ENCODE assay signal across 8 cellular contexts in the genomic region with DNA sequence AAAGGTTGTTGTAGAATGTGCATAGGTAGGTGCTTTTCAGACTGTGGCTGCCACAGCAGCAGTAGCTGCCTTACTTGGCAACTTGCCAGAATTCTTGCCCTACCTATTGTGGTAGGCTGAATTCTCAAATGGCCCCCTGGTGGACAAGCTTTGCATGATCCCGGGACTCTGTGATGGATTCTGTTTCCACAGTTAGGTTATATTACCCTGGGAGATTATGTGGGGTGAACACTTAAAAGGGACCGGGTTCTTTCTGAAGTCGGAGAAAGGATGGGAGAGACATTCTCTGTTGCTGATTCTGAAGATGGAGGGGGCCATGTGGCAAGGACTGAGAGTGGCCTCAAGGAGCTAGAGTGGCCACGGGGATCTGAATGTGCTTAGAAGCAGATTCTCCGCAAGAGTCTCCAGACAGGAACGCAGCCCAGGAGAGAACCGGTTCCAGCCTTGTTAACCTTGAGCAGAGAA. TPM values are rescaled to one million over a fixed set of nuclear protein-coding genes. Genes with fewer than 3 reads are reported as not detected.
DNase-seq lines count a peak whose midpoint lies in the region; ATAC-seq and TF ChIP-seq lines count a peak whose summit lies in the region.

No MANE protein-coding gene starts in this region.

- no peak for DNase-seq in CD14-positive monocyte (ENCODE audit: low spot score)
- DNase-seq in H9 = peak; percentile 73
- peak; percentile 10 for DNase-seq in activated T-helper 9 cell treated with anti-CD3 and anti-CD28 coated beads, Interleukin-2, amount 50 U/mL, for 16 hours (ENCODE audit: low read depth)
- peak; percentile 56 for DNase-seq in left ventricle myocardium superior
- DNase-seq in spleen = no peak

- H2AFZ ChIP-seq in H9 (ENCODE audit: low read length) = no peak overlapping the region
- no peak overlapping the region for H2AFZ ChIP-seq in OCI-LY1 (ENCODE audit: low read length)

- H3K36me3 Mint-ChIP-seq in CD14-positive monocyte = peaks cover 3 to 12% of the 10 kb centered on the region in 2 donors
- peaks cover 0 to 4% (median 1%) of the 10 kb centered on the region in 3 experiments; a peak in 1 of 7 replicates for H3K36me3 Mint-ChIP-seq in H9 (ENCODE audit: insufficient read depth in 1 of 3, low read depth in 3 of 3)

- no peak overlapping the region for H3K4me3 Mint-ChIP-seq in CD14-positive monocyte
- no peak overlapping the region for H3K4me3 Mint-ChIP-seq in H9

- H4K91ac ChIP-seq in H9 (ENCODE audit: insufficient read length, low read depth, low read length) = no peak overlapping the region

- H3K79me2 ChIP-seq in H9 (ENCODE audit: insufficient read depth, low read length) (no peaks in the 10 kb centered on the region), OCI-LY1 (ENCODE audit: insufficient read depth, low read length) (no peaks in the 10 kb centered on the region)

- no peak overlapping the region for H2BK5ac ChIP-seq in H9 (ENCODE audit: insufficient read length, low read length)

- H2BK20ac ChIP-seq in H9 (ENCODE audit: low read depth, low read length, poor library complexity, severe bottlenecking) = no peak overlapping the region

- no peaks in the 10 kb centered on the region for H3F3A ChIP-seq in OCI-LY1 (ENCODE audit: insufficient read depth, low read length)

- intact Hi-C loops in CD14-positive monocyte (cut with micrococcal nuclease) = loop anchor here in 1 of 2 donors (2.0 kb wide), 1 partner anchor 33 kb away; no protein-coding TSS in a partner anchor
- intact Hi-C loops in left ventricle myocardium superior (cut with micrococcal nuclease) = no loop called here
- intact Hi-C loops in spleen (cut with DNase I; ENCODE audit: low total_unique reads) = no loop called here

- H3K9me3 Mint-ChIP-seq in CD14-positive monocyte (peaks cover 4 to 7% (median 5%) of the 10 kb centered on the region in 7 donors), H9 (peaks cover 6 to 9% of the 10 kb centered on the region in 2 experiments)

- H3K4me3 ChIP-seq in OCI-LY1 (ENCODE audit: low read depth, low read length, poor library complexity, severe bottlenecking) (no peak overlapping the region), spleen (no peak overlapping the region)

- H3K36me3 ChIP-seq in OCI-LY1 (ENCODE audit: insufficient read depth, low read length) (no peaks in the 10 kb centered on the region), spleen (no peaks in the 10 kb centered on the region)

- no peak overlapping the region for H2BK12ac ChIP-seq in H9 (ENCODE audit: insufficient read length, low read depth, low read length)

- H4K20me1 ChIP-seq in H9 (ENCODE audit: control insufficient read depth, insufficient read depth, insufficient read length) = no peaks in the 10 kb centered on the region
- no peaks in the 10 kb centered on the region for H4K20me1 ChIP-seq in OCI-LY1 (ENCODE audit: insufficient read depth, low read length)

- no peak overlapping the region for H3K9ac ChIP-seq in H9 (ENCODE audit: extremely low read depth, insufficient read length, low read length)
- no peak overlapping the region for H3K9ac ChIP-seq in OCI-LY1 (ENCODE audit: low read length)

- H3K27ac ChIP-seq in H9 (ENCODE audit: insufficient read length, low read depth, low read length) = no peak overlapping the region
- H3K27ac ChIP-seq in OCI-LY1 (ENCODE audit: low read depth, low read length, poor library complexity, severe bottlenecking) = no peak overlapping the region
- peak overlapping the region in 6 of 8 donors; percentile 16 to 88 (median 74) for H3K27ac ChIP-seq in spleen

- no peak overlapping the region for H3K23ac ChIP-seq in H9 (ENCODE audit: insufficient read length, low read depth, low read length)

- no peak overlapping the region for H2BK120ac ChIP-seq in H9 (ENCODE audit: low read depth, low read length, poor library complexity, severe bottlenecking)

- no peaks in the 10 kb centered on the region for H3K79me1 ChIP-seq in H9 (ENCODE audit: insufficient read depth, low read depth, low read length, poor library complexity, severe bottlenecking)

- no peaks in the 10 kb centered on the region for H3K9me2 ChIP-seq in OCI-LY1 (ENCODE audit: low read depth, low read length)

- H3K27me3 Mint-ChIP-seq in CD14-positive monocyte (ENCODE audit: low read depth in 3 of 3) = peaks cover 0 to 6% (median 0%) of the 10 kb centered on the region in 3 donors
- peaks cover 7% of the 10 kb centered on the region for H3K27me3 Mint-ChIP-seq in H9 (ENCODE audit: low read depth)

- no CpG with 5 or more reads among the region's 7 CpGs for WGBS in H9 (ENCODE audit: extremely low coverage, insufficient read length, low lambda C conversion rate)
- 87 to 96% (median 92%) methylated on average over 7 of the region's 7 CpGs for WGBS in spleen, 5 donors

- H3K4me2 ChIP-seq in H9 (ENCODE audit: insufficient read depth, insufficient read length, low read length) = no peak overlapping the region
- no peak overlapping the region for H3K4me2 ChIP-seq in OCI-LY1 (ENCODE audit: low read length)

- TF ChIP-seq CTCF in CD14-positive monocyte (IDR thresholded peaks at IDR 0.05) (peak; percentile 60), H9 (conservative IDR thresholded peaks at IDR 0.05) (peak; percentile 74), OCI-LY1 (IDR thresholded peaks at IDR 0.05; ENCODE audit: low read length) (peak; percentile 72), spleen (IDR thresholded peaks at IDR 0.05 in 8 of 11, conservative IDR thresholded peaks at IDR 0.05 in 3 of 11) (peak in 9 of 11 experiments; percentile 24 to 72 (median 55))

- no peaks in the 10 kb centered on the region for H3K23me2 ChIP-seq in H9 (ENCODE audit: insufficient read length, low read depth, low read length, poor library complexity, severe bottlenecking)

- no peak overlapping the region for H3K18ac ChIP-seq in H9 (ENCODE audit: insufficient read length, low read depth, low read length)

- no peak overlapping the region for H3K56ac ChIP-seq in H9 (ENCODE audit: insufficient read length, low read depth, low read length)

- H3K4me1 Mint-ChIP-seq in CD14-positive monocyte (peaks cover 51% of the 10 kb centered on the region), H9 (peaks cover 16 to 17% of the 10 kb centered on the region in 2 experiments)

- peaks cover 4% of the 10 kb centered on the region; the same call in 1 of the 2 replicates for H3K4me1 ChIP-seq in H9 (ENCODE audit: insufficient read depth, low read length)
- peaks cover 9% of the 10 kb centered on the region for H3K4me1 ChIP-seq in OCI-LY1 (ENCODE audit: insufficient read depth, low read length, severe bottlenecking)
- H3K4me1 ChIP-seq in spleen = peaks cover 0 to 40% (median 34%) of the 10 kb centered on the region in 6 donors

- no peak overlapping the region for H3K14ac ChIP-seq in H9 (ENCODE audit: insufficient read depth, low read length)

- no peak overlapping the region for H3K4ac ChIP-seq in H9 (ENCODE audit: low read depth, low read length)

- H3K27ac Mint-ChIP-seq in CD14-positive monocyte (peak overlapping the region; percentile 88 to 97 (median 95)), H9 (no peak overlapping the region)

- H3T11ph ChIP-seq in H9 (ENCODE audit: low read length) = no peak overlapping the region

- H4K5ac ChIP-seq in H9 (ENCODE audit: insufficient read length, low read depth, low read length) = no peak overlapping the region

- H3K9me3 ChIP-seq in H9 (ENCODE audit: control insufficient read depth, low read depth, low read length) (no peaks in the 10 kb centered on the region), OCI-LY1 (ENCODE audit: low read length) (no peaks in the 10 kb centered on the region), spleen (peaks cover 0 to 6% (median 0%) of the 10 kb centered on the region in 8 donors)

- no peak overlapping the region for H2AK5ac ChIP-seq in H9 (ENCODE audit: insufficient read length, low read length)

- no peak overlapping the region for H2BK15ac ChIP-seq in H9 (ENCODE audit: low read depth, low read length)

- H3K27me3 ChIP-seq in H9 (ENCODE audit: insufficient read depth, low read length) = no peaks in the 10 kb centered on the region
- no peaks in the 10 kb centered on the region; the same call in 1 of the 2 replicates for H3K27me3 ChIP-seq in OCI-LY1 (ENCODE audit: insufficient read depth, low read length)
- H3K27me3 ChIP-seq in spleen (replicated peaks in 1 of 7) = no peaks in the 10 kb centered on the region

- ATAC-seq in left ventricle myocardium superior (peak; percentile 56), GM19035 (IDR thresholded peaks at IDR 0.05; ENCODE audit: unreplicated experiment) (no peak), GM18873 (IDR thresholded peaks at IDR 0.05; ENCODE audit: low FRiP score, unreplicated experiment) (no peak)

- no peak overlapping the region for H4K8ac ChIP-seq in H9 (replicated peaks; ENCODE audit: insufficient read length, low read depth, low read length)

- no peak for TF ChIP-seq POLR2A in spleen (IDR thresholded peaks at IDR 0.05)

RNA-seq across cellular contexts. Expression of gene KCNE1, which starts 32.1 kb away (rescaled TPM):
- polyA plus RNA-seq in CD14-positive monocyte (1 to 10 TPM; 1.5 to 3.2 TPM), spleen (1 to 10 TPM in 1 of 3 donors, under 1 TPM in 2; 0.30 to 1.8 (median 0.37) TPM)
- total RNA-seq in H9 (2021) (0.13 and 0.28 TPM in 2 replicates), left ventricle myocardium superior (5.3 TPM), spleen (10 to 100 TPM in 5 of 7 donors, 1 to 10 TPM in 2; 4.5 to 50.2 (median 12.1) TPM)

Comparison
In these comparisons a context has a peak if more than half of its experiments do, and no peak if none do; other contexts are left out.
1. DNase-seq: peak in H9 (single experiment), activated T-helper 9 cell treated with anti-CD3 and anti-CD28 coated beads, Interleukin-2, amount 50 U/mL, for 16 hours (single experiment) and left ventricle myocardium superior (single experiment); none in CD14-positive monocyte (single experiment) and spleen (single experiment).
2. H3K27ac Mint-ChIP-seq: peak in CD14-positive monocyte (7 of 7); none in H9 (0 of 3).
3. H3K27ac ChIP-seq: peak in spleen (6 of 8); none in H9 (single experiment) and OCI-LY1 (single experiment).
4. Peak in every context shown above with its lines, with median percentiles within 50 percentile points of each other: CTCF ChIP-seq.